8 cellular contexts compared by ENCODE assay signal in the genomic region with DNA sequence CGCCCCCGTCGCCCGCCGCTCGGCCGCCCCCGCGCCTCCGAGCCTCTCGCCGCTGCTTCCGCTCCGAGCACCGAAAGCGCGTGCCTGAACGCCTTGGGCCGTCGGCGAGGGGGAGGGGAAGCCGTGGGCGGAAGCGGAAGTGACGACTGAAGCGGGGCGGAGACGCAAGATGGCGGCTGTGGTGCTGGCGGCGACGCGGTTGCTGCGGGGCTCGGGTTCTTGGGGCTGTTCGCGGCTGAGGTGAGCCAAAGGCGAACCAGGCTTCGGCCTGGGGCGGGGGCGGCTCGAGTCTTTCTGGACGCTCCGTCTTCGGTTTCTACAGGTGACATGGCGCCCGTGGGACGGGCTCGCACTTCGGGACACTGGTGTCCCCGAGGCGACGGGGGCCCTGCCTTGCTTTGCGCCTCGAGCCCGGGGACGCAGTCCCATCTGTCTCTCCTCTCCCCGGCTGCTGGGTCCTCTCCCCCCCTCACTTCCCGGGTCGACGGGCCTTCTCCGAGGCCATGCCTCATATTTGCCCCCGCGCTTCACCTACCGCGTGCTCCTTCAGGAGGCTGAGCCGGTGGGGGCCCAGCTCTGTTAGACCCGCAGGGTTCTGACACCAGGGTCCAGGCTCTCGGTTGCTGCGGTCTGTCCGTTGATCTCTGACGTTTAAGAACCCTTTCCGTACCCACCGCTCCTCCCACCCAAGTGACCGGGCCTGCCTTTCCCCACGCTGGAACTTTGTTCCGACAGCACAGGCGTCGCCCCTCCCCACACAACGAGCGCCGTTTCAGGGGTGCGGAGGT. TPM values are rescaled to one million over a fixed set of nuclear protein-coding genes. Genes with fewer than 3 reads are reported as not detected.
DNase-seq lines count a peak whose midpoint lies in the region; ATAC-seq and TF ChIP-seq lines count a peak whose summit lies in the region.

A gene with protein sequence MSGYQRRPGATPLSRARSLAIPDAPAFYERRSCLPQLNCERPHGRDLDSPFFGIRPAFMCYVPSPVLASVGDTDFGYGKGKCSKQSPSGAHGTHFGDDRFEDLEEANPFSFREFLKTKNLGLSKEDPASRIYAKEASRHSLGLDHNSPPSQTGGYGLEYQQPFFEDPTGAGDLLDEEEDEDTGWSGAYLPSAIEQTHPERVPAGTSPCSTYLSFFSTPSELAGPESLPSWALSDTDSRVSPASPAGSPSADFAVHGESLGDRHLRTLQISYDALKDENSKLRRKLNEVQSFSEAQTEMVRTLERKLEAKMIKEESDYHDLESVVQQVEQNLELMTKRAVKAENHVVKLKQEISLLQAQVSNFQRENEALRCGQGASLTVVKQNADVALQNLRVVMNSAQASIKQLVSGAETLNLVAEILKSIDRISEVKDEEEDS (minus strand): TSS at position 115 of the 788 bp plus-strand sequence. CDS start 217 bp downstream, outside the sequence.
A gene with protein sequence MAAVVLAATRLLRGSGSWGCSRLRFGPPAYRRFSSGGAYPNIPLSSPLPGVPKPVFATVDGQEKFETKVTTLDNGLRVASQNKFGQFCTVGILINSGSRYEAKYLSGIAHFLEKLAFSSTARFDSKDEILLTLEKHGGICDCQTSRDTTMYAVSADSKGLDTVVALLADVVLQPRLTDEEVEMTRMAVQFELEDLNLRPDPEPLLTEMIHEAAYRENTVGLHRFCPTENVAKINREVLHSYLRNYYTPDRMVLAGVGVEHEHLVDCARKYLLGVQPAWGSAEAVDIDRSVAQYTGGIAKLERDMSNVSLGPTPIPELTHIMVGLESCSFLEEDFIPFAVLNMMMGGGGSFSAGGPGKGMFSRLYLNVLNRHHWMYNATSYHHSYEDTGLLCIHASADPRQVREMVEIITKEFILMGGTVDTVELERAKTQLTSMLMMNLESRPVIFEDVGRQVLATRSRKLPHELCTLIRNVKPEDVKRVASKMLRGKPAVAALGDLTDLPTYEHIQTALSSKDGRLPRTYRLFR (plus strand): TSS at position 159 of the 788 bp plus-strand sequence. CDS start 11 bp downstream, at position 170.

- ATAC-seq in SK-N-SH treated with all-trans-retinoic acid at 6 μM for 48 hours: peak; percentile 85

- no peak for TF ChIP-seq CTCF in subcutaneous adipose tissue (IDR thresholded peaks at IDR 0.05; ENCODE audit: low read depth)

- CTCF ChIA-PET in HEK293T (lab: Yijun Ruan, JAX): no interaction called here

- DNase-seq in GDM1 (lab: John Stamatoyannopoulos, UW) (peak; percentile 81), HEK293T (ENCODE audit: extremely low spot score) (peak; percentile 97), NAMALWA (ENCODE audit: low spot score) (peak; percentile 93), globus pallidus (ENCODE audit: low spot score) (peak; percentile 86), non-pigmented ciliary epithelial cell (ENCODE audit: low read depth) (peak; percentile 32)
- DNase-seq in activated naive CD4-positive, alpha-beta T cell treated with anti-CD3 and anti-CD28 coated beads, Interleukin-2, amount 50 U/mL, for 16 hours: peak; percentile 97

- POLR2A ChIA-PET in HEK293T (lab: Yijun Ruan, JAX): interaction anchor here (0.7 to 2.2 kb wide), 5 partner anchors 10 to 47 kb away, joined by 3 to 10 read pairs (median 3); a partner anchor contains a TSS

TF ChIP-seq in HEK293T, 16 proteins besides CTCF, POLR2A, EP300 and RAD21:
- TF ChIP-seq FOXM1 (IDR thresholded peaks at IDR 0.05; ENCODE audit: borderline replicate concordance) (no peak), FOXK2 (IDR thresholded peaks at IDR 0.05) (no peak), SUZ12 (IDR thresholded peaks at IDR 0.05) (no peak), SP1 (IDR thresholded peaks at IDR 0.05) (no peak), CTBP1 (IDR thresholded peaks at IDR 0.05; ENCODE audit: borderline replicate concordance) (no peak), ELF4 (IDR thresholded peaks at IDR 0.05) (peak; percentile 66; the same call in 1 of the 2 replicates), L3MBTL2 (conservative IDR thresholded peaks at IDR 0.05) (peak; percentile 47), NFRKB (IDR thresholded peaks at IDR 0.05) (no peak)
- TF ChIP-seq, protein P1, sequence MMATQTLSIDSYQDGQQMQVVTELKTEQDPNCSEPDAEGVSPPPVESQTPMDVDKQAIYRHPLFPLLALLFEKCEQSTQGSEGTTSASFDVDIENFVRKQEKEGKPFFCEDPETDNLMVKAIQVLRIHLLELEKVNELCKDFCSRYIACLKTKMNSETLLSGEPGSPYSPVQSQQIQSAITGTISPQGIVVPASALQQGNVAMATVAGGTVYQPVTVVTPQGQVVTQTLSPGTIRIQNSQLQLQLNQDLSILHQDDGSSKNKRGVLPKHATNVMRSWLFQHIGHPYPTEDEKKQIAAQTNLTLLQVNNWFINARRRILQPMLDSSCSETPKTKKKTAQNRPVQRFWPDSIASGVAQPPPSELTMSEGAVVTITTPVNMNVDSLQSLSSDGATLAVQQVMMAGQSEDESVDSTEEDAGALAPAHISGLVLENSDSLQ (IDR thresholded peaks at IDR 0.05): no peak
TF ChIP-seq in HEK293T: peak in this region for 2.

TF ChIP-seq in SK-N-SH treated with all-trans-retinoic acid at 6 μM for 48 hours, 23 proteins besides CTCF, POLR2A, EP300 and RAD21:
- TF ChIP-seq ESRRG (CRISPR knock-in tag; IDR thresholded peaks at IDR 0.05) (no peak), OSR1 (CRISPR knock-in tag; IDR thresholded peaks at IDR 0.05) (no peak), ISL1 (CRISPR knock-in tag; IDR thresholded peaks at IDR 0.05) (no peak)
- TF ChIP-seq, protein P2, sequence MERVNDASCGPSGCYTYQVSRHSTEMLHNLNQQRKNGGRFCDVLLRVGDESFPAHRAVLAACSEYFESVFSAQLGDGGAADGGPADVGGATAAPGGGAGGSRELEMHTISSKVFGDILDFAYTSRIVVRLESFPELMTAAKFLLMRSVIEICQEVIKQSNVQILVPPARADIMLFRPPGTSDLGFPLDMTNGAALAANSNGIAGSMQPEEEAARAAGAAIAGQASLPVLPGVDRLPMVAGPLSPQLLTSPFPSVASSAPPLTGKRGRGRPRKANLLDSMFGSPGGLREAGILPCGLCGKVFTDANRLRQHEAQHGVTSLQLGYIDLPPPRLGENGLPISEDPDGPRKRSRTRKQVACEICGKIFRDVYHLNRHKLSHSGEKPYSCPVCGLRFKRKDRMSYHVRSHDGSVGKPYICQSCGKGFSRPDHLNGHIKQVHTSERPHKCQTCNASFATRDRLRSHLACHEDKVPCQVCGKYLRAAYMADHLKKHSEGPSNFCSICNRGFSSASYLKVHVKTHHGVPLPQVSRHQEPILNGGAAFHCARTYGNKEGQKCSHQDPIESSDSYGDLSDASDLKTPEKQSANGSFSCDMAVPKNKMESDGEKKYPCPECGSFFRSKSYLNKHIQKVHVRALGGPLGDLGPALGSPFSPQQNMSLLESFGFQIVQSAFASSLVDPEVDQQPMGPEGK (CRISPR knock-in tag; IDR thresholded peaks at IDR 0.05; ENCODE audit: borderline replicate concordance): 0 out of 2 replicates have a peak, but pooled peaks have one; percentile 18

RNA-seq across cellular contexts. Expression of the first gene that starts in this region (rescaled TPM):
- total RNA-seq in subcutaneous adipose tissue: 10 to 100 TPM; 23.3 to 42.0 (median 33.2) TPM

RNA-seq across cellular contexts. Expression of the second gene that starts in this region (rescaled TPM):
- 10 to 100 TPM; 14.8 to 33.3 (median 29.8) TPM for total RNA-seq in subcutaneous adipose tissue

Comparison
In these comparisons a context has a peak if more than half of its experiments do, and no peak if none do; other contexts are left out.
1. Peak in every context shown above with its lines: DNase-seq and ATAC-seq.
2. DNase-seq: peak in every context shown above with its lines; median percentile 97 in HEK293T; 97 in activated naive CD4-positive, alpha-beta T cell treated with anti-CD3 and anti-CD28 coated beads, Interleukin-2, amount 50 U/mL, for 16 hours; 93 in NAMALWA; 86 in globus pallidus; 81 in GDM1; 32 in non-pigmented ciliary epithelial cell.